25 cellular contexts compared by ENCODE assay signal in the genomic region with DNA sequence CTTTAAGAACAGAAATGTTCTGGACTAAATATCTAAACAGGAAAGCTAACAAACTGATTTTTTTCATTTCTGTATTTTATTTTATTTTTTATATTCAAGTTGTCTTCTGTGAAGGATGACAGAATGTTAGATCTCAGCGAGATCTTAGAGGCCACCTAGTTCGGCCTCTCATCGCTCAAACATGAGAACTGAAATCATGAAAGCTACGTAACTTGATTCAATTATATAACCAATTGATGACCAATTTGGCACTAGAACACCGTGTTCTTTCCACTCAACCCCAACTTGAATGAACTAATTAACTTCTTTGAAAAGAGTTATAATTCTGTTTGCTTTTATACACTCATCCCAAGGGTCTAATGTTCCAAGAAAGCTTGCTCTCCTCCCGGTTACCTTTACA.
"Had no signal": no experiment of that assay in that cellular context is flagged by ENCODE, and none has a peak within 500 bp of the region (broad histone marks: within the 10 kb centered on the region; RNA-seq: fewer than 3 reads in every experiment).

No MANE protein-coding gene starts in this region.

- H3K9me3 Mint-ChIP-seq: natural killer cell; neural progenitor cell; stimulated activated effector memory CD8-positive, alpha-beta T cell treated with anti-CD3 and anti-CD28 coated beads, Interleukin-12 subunit alpha, Interleukin-12 subunit beta, amount 100 ng/mL, for 72 hours; stimulated activated naive CD8-positive, alpha-beta T cell treated with anti-CD3 and anti-CD28 coated beads, Interleukin-15, Interleukin-2, amounts not matched to agents 100 ng/mL and 50 ng/mL, for 24 hours had no signal

- H3K9me3 ChIP-seq: heart right ventricle, left ventricle myocardium inferior, sigmoid colon, thoracic aorta, tibial artery, vagina had no signal

- H3K36me3 ChIP-seq: heart right ventricle, left ventricle myocardium inferior, neural progenitor cell, neutrophil, sigmoid colon, spleen, thoracic aorta, tibial artery, vagina had no signal

- H3K4me3 Mint-ChIP-seq: memory B cell; natural killer cell; nephron progenitor cell; neural progenitor cell; stimulated activated effector memory CD8-positive, alpha-beta T cell treated with anti-CD3 and anti-CD28 coated beads, Interleukin-12 subunit alpha, Interleukin-12 subunit beta, amount 100 ng/mL, for 72 hours; stimulated activated naive CD8-positive, alpha-beta T cell treated with anti-CD3 and anti-CD28 coated beads, Interleukin-15, Interleukin-2, amounts not matched to agents 100 ng/mL and 50 ng/mL, for 24 hours had no signal

- ATAC-seq: heart right ventricle; natural killer cell; stimulated activated effector memory CD8-positive, alpha-beta T cell treated with anti-CD3 and anti-CD28 coated beads, Interleukin-12 subunit alpha, Interleukin-12 subunit beta, amount 100 ng/mL, for 72 hours had no signal

- H3K4me1 Mint-ChIP-seq: memory B cell; nephron progenitor cell; neural progenitor cell; stimulated activated effector memory CD8-positive, alpha-beta T cell treated with anti-CD3 and anti-CD28 coated beads, Interleukin-12 subunit alpha, Interleukin-12 subunit beta, amount 100 ng/mL, for 72 hours had no signal

- H3K4me2 ChIP-seq: hepatocyte, neural progenitor cell had no signal

- H3K27ac ChIP-seq: heart right ventricle, hepatocyte, left ventricle myocardium inferior, neural progenitor cell, neutrophil, spleen, thoracic aorta, vagina had no signal

- DNase-seq: heart right ventricle; islet precursor cell; left ventricle myocardium inferior; natural killer cell; nephron progenitor cell; occipital lobe; retina; right cardiac atrium; sigmoid colon; small intestine; spleen; stimulated activated CD4-positive, alpha-beta T cell treated with anti-CD3 and anti-CD28 coated beads, Interleukin-4, amount 100 ng/mL, for 24 hours; stimulated activated naive CD4-positive, alpha-beta T cell; tibial artery; trophoblast cell had no signal

- H2AFZ ChIP-seq: hepatocyte, neural progenitor cell had no signal

- H3K4me3 ChIP-seq: heart right ventricle, hepatocyte, left ventricle myocardium inferior, lung, neural progenitor cell, sigmoid colon, spleen, thoracic aorta, tibial artery, vagina had no signal

- H3K9ac ChIP-seq: neural progenitor cell had no signal

- H3K27me3 ChIP-seq: heart right ventricle, hepatocyte, neural progenitor cell, neutrophil, sigmoid colon, spleen, tibial artery, vagina had no signal

- H3K36me3 Mint-ChIP-seq: memory B cell; natural killer cell; neural progenitor cell; stimulated activated effector memory CD8-positive, alpha-beta T cell treated with anti-CD3 and anti-CD28 coated beads, Interleukin-12 subunit alpha, Interleukin-12 subunit beta, amount 100 ng/mL, for 72 hours had no signal

- H3K27ac Mint-ChIP-seq: memory B cell; natural killer cell; nephron progenitor cell; neural progenitor cell; progenitor cell of endocrine pancreas; stimulated activated effector memory CD8-positive, alpha-beta T cell treated with anti-CD3 and anti-CD28 coated beads, Interleukin-12 subunit alpha, Interleukin-12 subunit beta, amount 100 ng/mL, for 72 hours; stimulated activated naive CD8-positive, alpha-beta T cell treated with anti-CD3 and anti-CD28 coated beads, Interleukin-15, Interleukin-2, amounts not matched to agents 100 ng/mL and 50 ng/mL, for 24 hours had no signal

- H3K79me2 ChIP-seq: hepatocyte had no signal

- H3K27me3 Mint-ChIP-seq: memory B cell; progenitor cell of endocrine pancreas; stimulated activated naive CD8-positive, alpha-beta T cell treated with anti-CD3 and anti-CD28 coated beads, Interleukin-15, Interleukin-2, amounts not matched to agents 100 ng/mL and 50 ng/mL, for 24 hours had no signal

- H3K4me1 ChIP-seq: left ventricle myocardium inferior, neural progenitor cell, sigmoid colon, spleen, vagina had no signal
